Comparison of ENCODE assay signal across 29 cellular contexts in genomic region chr5:75091597-75091996, GRCh38. TPM values are rescaled to one million over a fixed set of nuclear protein-coding genes. Genes with fewer than 3 reads are reported as not detected.
DNase-seq lines count a peak whose midpoint lies in the region; ATAC-seq, FAIRE-seq and TF ChIP-seq lines count a peak whose summit lies in the region.
"Had no signal": no experiment of that assay in that cellular context is flagged by ENCODE, and none has a peak within 500 bp of the region (broad histone marks: within the 10 kb centered on the region; RNA-seq: fewer than 3 reads in every experiment).

No MANE protein-coding gene starts in this region.

- BruUV-seq in PC-3 (replicated peaks; lab: Mats Ljungman, UMichigan): no TSS peak

- H3K27ac ChIP-seq in PC-3 (ENCODE audit: low read length) (no peak overlapping the region), smooth muscle cell (ENCODE audit: low read depth) (peak overlapping the region; percentile 61)
- H3K27ac ChIP-seq: dorsolateral prefrontal cortex, HL-60, testis, vagina had no signal

- 73% methylated on average over 3 of the region's 3 CpGs for WGBS in smooth muscle cell (ENCODE audit: low lambda C conversion rate)

- no peaks in the 10 kb centered on the region for H3K9me2 ChIP-seq in PC-3 (replicated peaks; ENCODE audit: low read length)

- H3F3A ChIP-seq in PC-3 (ENCODE audit: low read length, unreplicated experiment) (peaks cover 3% of the 10 kb centered on the region), smooth muscle cell (ENCODE audit: low read depth) (no peaks in the 10 kb centered on the region)

- POLR2A ChIA-PET in PC-3 (lab: Charles Lee; ENCODE audit: unreplicated experiment): no interaction called here

- H3K79me2 ChIP-seq in PC-3 (ENCODE audit: low read length) (no peaks in the 10 kb centered on the region), smooth muscle cell (ENCODE audit: low read depth) (no peaks in the 10 kb centered on the region)

- DNase-seq in ELR (ENCODE audit: low read depth) (peak; percentile 58), PC-3 (peak; percentile 11), fibroblast of mammary gland (ENCODE audit: low read depth) (peak; percentile 2), smooth muscle cell (lab: John Stamatoyannopoulos, UW; ENCODE audit: unreplicated experiment) (no peak), RCC 7860 (ENCODE audit: low spot score) (no peak)
- DNase-seq: activated CD4-positive, alpha-beta T cell treated with anti-CD3 and anti-CD28 coated beads for 36 hours; activated T-cell treated with anti-CD3 and anti-CD28 coated beads, Interleukin-2, amount 50 U/mL, for 72 hours; anterior cingulate cortex; Caco-2; central memory CD4-positive, alpha-beta T cell; dorsolateral prefrontal cortex; kidney; mesenchymal stem cell; MM.1S; naive B cell; NCI-H1436; NCI-H2171; NCI-H526 treated with DMSO at 0.1 percent for 48 hours; occipital lobe; SHP77; stimulated activated CD4-positive, alpha-beta T cell treated with anti-CD3 and anti-CD28 coated beads, Interleukin-2, amount 100 ng/mL, for 48 hours; stimulated activated naive B cell treated with anti-CD40 and anti-IgM and Interleukin-4, amounts not matched to agents 10 μg/mL and 1 μg/mL and 100 μg/mL, for 72 hours; SW 1271; testis had no signal

- H3K4me2 ChIP-seq in PC-3 (ENCODE audit: low read length): no peak overlapping the region
- H3K4me2 ChIP-seq in smooth muscle cell: no peak overlapping the region

- no peaks in the 10 kb centered on the region for H3K36me3 ChIP-seq in PC-3 (ENCODE audit: low read depth, low read length)
- no peaks in the 10 kb centered on the region for H3K36me3 ChIP-seq in smooth muscle cell (ENCODE audit: low read depth)
- H3K36me3 ChIP-seq: vagina had no signal

- no peak for TF ChIP-seq CTCF in PC-3 (conservative IDR thresholded peaks at IDR 0.05; ENCODE audit: low read depth, low read length)
- TF ChIP-seq CTCF in fibroblast of mammary gland (conservative IDR thresholded peaks at IDR 0.05; ENCODE audit: control insufficient read depth, insufficient read depth, low read depth, low read length): no peak
- TF ChIP-seq CTCF in smooth muscle cell (IDR thresholded peaks at IDR 0.05; ENCODE audit: borderline replicate concordance, insufficient read depth, poor library complexity, severe bottlenecking): no peak

- H3K9ac ChIP-seq in PC-3 (ENCODE audit: low read length) (no peak overlapping the region), smooth muscle cell (ENCODE audit: low read depth) (no peak overlapping the region)

- H3K4me3 ChIP-seq in PC-3 (ENCODE audit: low read length) (no peak overlapping the region), fibroblast of mammary gland (ENCODE audit: control insufficient read depth, low read depth, low read length) (no peak overlapping the region), smooth muscle cell (no peak overlapping the region)
- H3K4me3 ChIP-seq: dorsolateral prefrontal cortex, testis, vagina had no signal

- CTCF ChIA-PET in PC-3 (lab: Charles Lee): no interaction called here

- H3K27me3 ChIP-seq in PC-3 (ENCODE audit: low read length) (no peaks in the 10 kb centered on the region), smooth muscle cell (ENCODE audit: low read depth) (no peaks in the 10 kb centered on the region)
- H3K27me3 ChIP-seq: dorsolateral prefrontal cortex, testis, vagina had no signal

- H3K4me1 ChIP-seq in PC-3 (ENCODE audit: insufficient read depth, low read length): peaks cover 10% of the 10 kb centered on the region; the same call in 1 of the 2 replicates
- H3K4me1 ChIP-seq in smooth muscle cell (ENCODE audit: low read depth): no peaks in the 10 kb centered on the region
- H3K4me1 ChIP-seq: Caco-2, testis, vagina had no signal

- FAIRE-seq in RCC 7860 (lab: Jason Lieb, UNC): no peak
- FAIRE-seq: kidney had no signal

- H3K9me3 ChIP-seq in PC-3 (ENCODE audit: low read length) (no peaks in the 10 kb centered on the region), smooth muscle cell (replicated peaks; ENCODE audit: low read depth) (no peaks in the 10 kb centered on the region)
- H3K9me3 ChIP-seq: Caco-2, testis, vagina had no signal

- intact Hi-C loops in PC-3 (cut with micrococcal nuclease): no loop called here

- H4K20me1 ChIP-seq in PC-3 (ENCODE audit: low read length) (no peaks in the 10 kb centered on the region), smooth muscle cell (ENCODE audit: low read depth) (no peaks in the 10 kb centered on the region)

- ATAC-seq in PC-3: no peak
- no peak for ATAC-seq in HG02763 (IDR thresholded peaks at IDR 0.05; ENCODE audit: unreplicated experiment)
- ATAC-seq in HG03439 (IDR thresholded peaks at IDR 0.05; ENCODE audit: unreplicated experiment): no peak
- ATAC-seq: activated CD4-positive, alpha-beta T cell treated with anti-CD3 and anti-CD28 coated beads for 36 hours; activated T-cell treated with anti-CD3 and anti-CD28 coated beads, Interleukin-2, amount 50 U/mL, for 72 hours; stimulated activated naive B cell treated with anti-CD40 and anti-IgM and Interleukin-4, amounts not matched to agents 10 μg/mL and 1 μg/mL and 100 μg/mL, for 72 hours had no signal

- H2AFZ ChIP-seq in PC-3 (ENCODE audit: low read length) (no peak overlapping the region), smooth muscle cell (ENCODE audit: low read depth) (no peak overlapping the region)

RNA-seq across cellular contexts. Expression of gene GCNT4, which starts 39.2 kb away (rescaled TPM):
- under 0.01 and 0.06 TPM in 2 replicates for total RNA-seq in PC-3 (2014; rRNA removed)
- 13.9 and 15.6 TPM in 2 replicates for total RNA-seq in smooth muscle cell
- polyA plus RNA-seq in smooth muscle cell: 0.54 and 2.1 TPM in 2 replicates
- total RNA-seq: B cell had no signal

Comparison
In these comparisons a context has a peak if more than half of its experiments do, and no peak if none do; other contexts are left out.
1. DNase-seq: peak in ELR (single experiment), PC-3 (single experiment) and fibroblast of mammary gland (single experiment); none in smooth muscle cell (single experiment) and RCC 7860 (single experiment).
2. RNA of gene GCNT4, which starts 39.2 kb away (total RNA-seq): 13.9 to 15.6 TPM in smooth muscle cell; under 0.01 to 0.06 TPM in PC-3; every median in the first group is over 10 times any median in the second.